In the genomic region with DNA sequence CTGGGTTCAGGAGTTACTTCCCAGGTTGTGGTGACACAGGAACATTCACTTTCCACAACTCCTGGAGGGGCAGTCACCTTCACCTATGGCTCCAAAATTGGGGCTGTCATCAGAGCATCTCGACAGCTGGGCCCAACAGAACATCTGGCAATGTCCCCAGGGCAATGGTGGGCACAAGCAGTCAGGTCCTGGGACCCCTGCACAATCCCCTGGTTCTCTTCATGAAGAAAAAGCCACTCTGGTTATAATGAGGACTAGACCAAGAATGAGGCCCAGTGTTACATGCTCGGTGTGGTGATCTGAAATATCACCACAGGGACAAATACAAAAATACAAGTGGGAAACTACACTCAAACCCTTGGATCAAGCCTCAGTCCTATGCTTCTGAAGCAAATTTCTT, we compare ENCODE assay signal across 36 cellular contexts.
"Had no signal": no experiment of that assay in that cellular context is flagged by ENCODE, and none has a peak within 500 bp of the region (broad histone marks: within the 10 kb centered on the region; RNA-seq: fewer than 3 reads in every experiment).

No MANE protein-coding gene starts in this region.

- H3K36me3 Mint-ChIP-seq: activated CD4-positive, alpha-beta memory T cell treated with anti-CD3 and anti-CD28 coated beads for 36 hours; activated CD8-positive, alpha-beta memory T cell treated with anti-CD3 and anti-CD28 coated beads, Interleukin-2, amount 10 ng/mL, durations not matched to agents 7 days and 5 days; activated naive CD4-positive, alpha-beta T cell treated with anti-CD3 and anti-CD28 coated beads, Interleukin-2, amount 50 U/mL, for 24 hours; activated naive CD8-positive, alpha-beta T cell treated with anti-CD3 and anti-CD28 coated beads for 36 hours had no signal

- H3K4me3 ChIP-seq: adrenal gland, body of pancreas, esophagus muscularis mucosa, gastrocnemius medialis, heart left ventricle had no signal

- DNase-seq: activated CD4-positive, alpha-beta memory T cell treated with anti-CD3 and anti-CD28 coated beads for 36 hours; activated CD4-positive, alpha-beta T cell treated with anti-CD3 and anti-CD28 coated beads for 36 hours; activated CD4-positive, alpha-beta T cell treated with anti-CD3 and anti-CD28 coated beads, Interleukin-2, amount 10 ng/mL, durations not matched to agents 24 days and 14 days; activated CD4-positive, CD25-positive, alpha-beta regulatory T cell; activated CD4-positive, CD25-positive, alpha-beta regulatory T cell treated with anti-CD3 and anti-CD28 coated beads, Interleukin-2, amount 50 U/mL, for 72 hours; activated CD8-positive, alpha-beta memory T cell treated with anti-CD3 and anti-CD28 coated beads, Interleukin-2, amount 10 ng/mL, durations not matched to agents 7 days and 5 days; activated CD8-positive, alpha-beta memory T cell treated with anti-CD3 and anti-CD28 coated beads, Interleukin-2, amount 50 U/mL, for 4 hours; activated CD8-positive, alpha-beta T cell treated with anti-CD3 and anti-CD28 coated beads, Interleukin-2, amount 10 ng/mL, durations not matched to agents 7 days and 5 days; activated effector memory CD4-positive, alpha-beta T cell treated with anti-CD3 and anti-CD28 coated beads, Interleukin-2, amount 50 U/mL, for 16 hours; activated naive CD4-positive, alpha-beta T cell treated with anti-CD3 and anti-CD28 coated beads for 36 hours; activated naive CD8-positive, alpha-beta T cell treated with anti-CD3 and anti-CD28 coated beads for 36 hours; activated naive CD8-positive, alpha-beta T cell treated with anti-CD3 and anti-CD28 coated beads, Interleukin-2, amount 50 U/mL, for 24 hours; activated T-cell treated with anti-CD3 and anti-CD28 coated beads, Interleukin-2, amount 50 U/mL, for 1 hour; activated T-cell treated with anti-CD3 and anti-CD28 coated beads, Interleukin-2, amount 50 U/mL, for 48 hours; adrenal gland; amygdala; aorta; body of pancreas; caudate nucleus; cortex of kidney; dermis blood vessel endothelial cell; effector CD4-positive, alpha-beta T cell; effector memory CD8-positive, alpha-beta T cell; erythroblast; foreskin keratinocyte; gastrocnemius medialis; glutamatergic neuron; heart left ventricle; T-helper 17 cell; T1000; WERI-Rb-1 had no signal

- H3K27ac ChIP-seq: adrenal gland, body of pancreas, esophagus muscularis mucosa, foreskin keratinocyte, gastrocnemius medialis, heart left ventricle, WERI-Rb-1 had no signal

- H3K4me1 ChIP-seq: adrenal gland, esophagus muscularis mucosa, foreskin keratinocyte, gastrocnemius medialis, heart left ventricle had no signal

- H3K4me3 Mint-ChIP-seq: activated CD4-positive, alpha-beta memory T cell treated with anti-CD3 and anti-CD28 coated beads for 36 hours; activated CD4-positive, alpha-beta T cell treated with anti-CD3 and anti-CD28 coated beads for 36 hours; activated CD4-positive, alpha-beta T cell treated with anti-CD3 and anti-CD28 coated beads, Interleukin-2, amount 10 ng/mL, durations not matched to agents 24 days and 14 days; activated CD8-positive, alpha-beta memory T cell treated with anti-CD3 and anti-CD28 coated beads, Interleukin-2, amount 10 ng/mL, durations not matched to agents 7 days and 5 days; activated CD8-positive, alpha-beta T cell treated with anti-CD3 and anti-CD28 coated beads, Interleukin-2, amount 10 ng/mL, durations not matched to agents 7 days and 5 days; activated naive CD4-positive, alpha-beta T cell treated with anti-CD3 and anti-CD28 coated beads for 36 hours; activated naive CD4-positive, alpha-beta T cell treated with anti-CD3 and anti-CD28 coated beads, Interleukin-2, amount 50 U/mL, for 24 hours; activated naive CD8-positive, alpha-beta T cell treated with anti-CD3 and anti-CD28 coated beads for 36 hours; activated naive CD8-positive, alpha-beta T cell treated with anti-CD3 and anti-CD28 coated beads, Interleukin-2, amount 50 U/mL, for 24 hours; activated T-helper 1 cell treated with anti-CD3 and anti-CD28 coated beads, Interleukin-12 subunit alpha, Interleukin-12 subunit beta, Interleukin-2, Interleukin-4 antibody, amounts not matched to agents 30 ng/mL and 10 ng/mL and 1 ng/mL, durations not matched to agents 14 hours and 24 hours and 36 hours; effector memory CD8-positive, alpha-beta T cell; T-helper 17 cell; T-helper 2 cell treated with Interferon-gamma antibody and Interleukin-4, amounts not matched to agents 5 μg/mL and 100 μg/mL, for 36 hours had no signal

- H3K27me3 ChIP-seq: body of pancreas, gastrocnemius medialis had no signal

- H3K9me3 ChIP-seq: adrenal gland, body of pancreas, esophagus muscularis mucosa, gastrocnemius medialis had no signal

- H3K36me3 ChIP-seq: adrenal gland, esophagus muscularis mucosa, gastrocnemius medialis, heart left ventricle, WERI-Rb-1 had no signal

- ATAC-seq: activated CD4-positive, alpha-beta T cell treated with anti-CD3 and anti-CD28 coated beads for 36 hours; activated CD8-positive, alpha-beta memory T cell treated with anti-CD3 and anti-CD28 coated beads, Interleukin-2, amount 10 ng/mL, durations not matched to agents 7 days and 5 days; activated CD8-positive, alpha-beta T cell treated with anti-CD3 and anti-CD28 coated beads, Interleukin-2, amount 10 ng/mL, durations not matched to agents 7 days and 5 days; activated naive CD8-positive, alpha-beta T cell treated with anti-CD3 and anti-CD28 coated beads, Interleukin-2, amount 50 U/mL, for 24 hours; body of pancreas; effector memory CD8-positive, alpha-beta T cell; foreskin keratinocyte; gastrocnemius medialis; heart left ventricle; T-helper 17 cell had no signal

- H3K27ac Mint-ChIP-seq: activated CD4-positive, alpha-beta memory T cell treated with anti-CD3 and anti-CD28 coated beads for 36 hours; activated CD4-positive, alpha-beta T cell treated with anti-CD3 and anti-CD28 coated beads for 36 hours; activated CD4-positive, alpha-beta T cell treated with anti-CD3 and anti-CD28 coated beads, Interleukin-2, amount 10 ng/mL, durations not matched to agents 24 days and 14 days; activated CD8-positive, alpha-beta memory T cell treated with anti-CD3 and anti-CD28 coated beads, Interleukin-2, amount 10 ng/mL, durations not matched to agents 7 days and 5 days; activated CD8-positive, alpha-beta T cell treated with anti-CD3 and anti-CD28 coated beads, Interleukin-2, amount 10 ng/mL, durations not matched to agents 7 days and 5 days; activated naive CD4-positive, alpha-beta T cell treated with anti-CD3 and anti-CD28 coated beads for 36 hours; activated naive CD4-positive, alpha-beta T cell treated with anti-CD3 and anti-CD28 coated beads, Interleukin-2, amount 50 U/mL, for 24 hours; activated naive CD8-positive, alpha-beta T cell treated with anti-CD3 and anti-CD28 coated beads for 36 hours; activated naive CD8-positive, alpha-beta T cell treated with anti-CD3 and anti-CD28 coated beads, Interleukin-2, amount 50 U/mL, for 24 hours; activated T-helper 1 cell treated with anti-CD3 and anti-CD28 coated beads, Interleukin-12 subunit alpha, Interleukin-12 subunit beta, Interleukin-2, Interleukin-4 antibody, amounts not matched to agents 30 ng/mL and 10 ng/mL and 1 ng/mL, durations not matched to agents 14 hours and 24 hours and 36 hours; activated T-helper 2 cell treated with anti-CD3 and anti-CD28 coated beads, Interferon-gamma antibody, Interleukin-2, Interleukin-4, amounts not matched to agents 10 μg/mL and 5 μg/mL and 100 μg/mL, durations not matched to agents 14 hours and 24 hours and 36 hours; effector memory CD8-positive, alpha-beta T cell; T-helper 2 cell treated with Interferon-gamma antibody and Interleukin-4, amounts not matched to agents 5 μg/mL and 100 μg/mL, for 36 hours had no signal

- H3K9me3 Mint-ChIP-seq: activated CD4-positive, alpha-beta memory T cell treated with anti-CD3 and anti-CD28 coated beads for 36 hours; activated CD4-positive, alpha-beta T cell treated with anti-CD3 and anti-CD28 coated beads, Interleukin-2, amount 10 ng/mL, durations not matched to agents 24 days and 14 days; activated naive CD4-positive, alpha-beta T cell treated with anti-CD3 and anti-CD28 coated beads for 36 hours; activated naive CD4-positive, alpha-beta T cell treated with anti-CD3 and anti-CD28 coated beads, Interleukin-2, amount 50 U/mL, for 24 hours; activated naive CD8-positive, alpha-beta T cell treated with anti-CD3 and anti-CD28 coated beads for 36 hours; activated naive CD8-positive, alpha-beta T cell treated with anti-CD3 and anti-CD28 coated beads, Interleukin-2, amount 50 U/mL, for 24 hours; activated T-helper 1 cell treated with anti-CD3 and anti-CD28 coated beads, Interleukin-12 subunit alpha, Interleukin-12 subunit beta, Interleukin-2, Interleukin-4 antibody, amounts not matched to agents 30 ng/mL and 10 ng/mL and 1 ng/mL, durations not matched to agents 14 hours and 24 hours and 36 hours; activated T-helper 2 cell treated with anti-CD3 and anti-CD28 coated beads, Interferon-gamma antibody, Interleukin-2, Interleukin-4, amounts not matched to agents 10 μg/mL and 5 μg/mL and 100 μg/mL, durations not matched to agents 14 hours and 24 hours and 36 hours; effector memory CD8-positive, alpha-beta T cell; T-helper 2 cell treated with Interferon-gamma antibody and Interleukin-4, amounts not matched to agents 5 μg/mL and 100 μg/mL, for 36 hours had no signal
